ENCODE assay signal across 8 cellular contexts in genomic region chr20:37901667-37902503, GRCh38. TPM values are rescaled to one million over a fixed set of nuclear protein-coding genes. Genes with fewer than 3 reads are reported as not detected.
A peak's percentile ranks its signal among the peaks of the same experiment; 100 is the strongest.
DNase-seq lines count a peak whose midpoint lies in the region; ATAC-seq, FAIRE-seq and TF ChIP-seq lines count a peak whose summit lies in the region.

No MANE protein-coding gene starts in this region.

- H3K4me3 Mint-ChIP-seq in CD4-positive, alpha-beta T cell, result peak overlapping the region; percentile 51

- H3K36me3 ChIP-seq in bronchial epithelial cell (ENCODE audit: control insufficient read depth, insufficient read depth, low read length) (no peaks in the 10 kb centered on the region), kidney epithelial cell (ENCODE audit: control insufficient read depth, insufficient read depth, low read length) (no peaks in the 10 kb centered on the region), thyroid gland (no peaks in the 10 kb centered on the region)

- no peak for ATAC-seq in CD4-positive, alpha-beta T cell (ENCODE audit: poor library complexity)
- ATAC-seq in GM21381 (IDR thresholded peaks at IDR 0.05; ENCODE audit: unreplicated experiment) (no peak), HG03095 (IDR thresholded peaks at IDR 0.05; ENCODE audit: unreplicated experiment) (no peak)

- DNase-seq in CD4-positive, alpha-beta T cell, result no peak
- peak; percentile 89 for DNase-seq in GM20000 (ENCODE audit: low spot score)
- DNase-seq in NCI-H524 (lab: John Stamatoyannopoulos, UW), result peak; percentile 79 to 82
- DNase-seq in bronchial epithelial cell (ENCODE audit: low read depth), result peak; percentile 65
- DNase-seq in kidney epithelial cell (ENCODE audit: low read depth), result no peak
- peak; percentile 38 to 39 for DNase-seq in thyroid gland

- H3K9me3 Mint-ChIP-seq in CD4-positive, alpha-beta T cell, result no peaks in the 10 kb centered on the region

- 14 to 22% methylated on average over 20 to 35 of the region's 38 CpGs for WGBS in thyroid gland, 2 donors

- H3K4me1 Mint-ChIP-seq in CD4-positive, alpha-beta T cell (ENCODE audit: low read depth), result peaks cover 16% of the 10 kb centered on the region

- TF ChIP-seq POLR2A in thyroid gland (IDR thresholded peaks at IDR 0.05), result no peak

- H3K4me1 ChIP-seq in thyroid gland, result peaks cover 6 to 11% of the 10 kb centered on the region in 2 donors

- no peak for TF ChIP-seq CTCF in CD4-positive, alpha-beta T cell (IDR thresholded peaks at IDR 0.05)
- TF ChIP-seq CTCF in GM20000 (IDR thresholded peaks at IDR 0.05; ENCODE audit: extremely low read depth, missing control alignments), result peak; percentile 71
- peak; percentile 66 for TF ChIP-seq CTCF in bronchial epithelial cell (IDR thresholded peaks at IDR 0.05; ENCODE audit: insufficient read depth, low read length, severe bottlenecking)
- peak; percentile 42 for TF ChIP-seq CTCF in kidney epithelial cell (IDR thresholded peaks at IDR 0.05; ENCODE audit: insufficient read depth, low read length, poor library complexity, severe bottlenecking)
- TF ChIP-seq CTCF in thyroid gland (IDR thresholded peaks at IDR 0.05), result peak in 4 of 6 experiments; percentile 4 to 48 (median 30)

- peaks cover 61% of the 10 kb centered on the region for H3K27me3 ChIP-seq in CD4-positive, alpha-beta T cell (ENCODE audit: control insufficient read depth, insufficient read depth, low read length)
- H3K27me3 ChIP-seq in bronchial epithelial cell (ENCODE audit: control insufficient read depth, insufficient read depth, low read length), result no peaks in the 10 kb centered on the region
- peaks cover 60% of the 10 kb centered on the region for H3K27me3 ChIP-seq in kidney epithelial cell (ENCODE audit: control insufficient read depth, insufficient read depth, low read length)
- H3K27me3 ChIP-seq in thyroid gland, result peaks cover 4% of the 10 kb centered on the region

- H3K36me3 Mint-ChIP-seq in CD4-positive, alpha-beta T cell (ENCODE audit: low read depth), result no peaks in the 10 kb centered on the region

- peak overlapping the region; percentile 48 for H3K4me3 ChIP-seq in bronchial epithelial cell (ENCODE audit: low read depth, low read length)
- H3K4me3 ChIP-seq in kidney epithelial cell (ENCODE audit: low read depth, low read length), result no peak overlapping the region
- H3K4me3 ChIP-seq in thyroid gland (replicated peaks in 1 of 3), result no peak overlapping the region

- no peaks in the 10 kb centered on the region for H3K9me3 ChIP-seq in CD4-positive, alpha-beta T cell (ENCODE audit: control insufficient read depth, low read length)
- no peaks in the 10 kb centered on the region for H3K9me3 ChIP-seq in thyroid gland

- intact Hi-C loops in CD4-positive, alpha-beta T cell (cut with DNase I, micrococcal nuclease), result no loop called here
- intact Hi-C loops in thyroid gland (cut with DNase I), result no loop called here

- no peak for FAIRE-seq in bronchial epithelial cell (lab: Jason Lieb, UNC)

- no peak overlapping the region for H3K27ac Mint-ChIP-seq in CD4-positive, alpha-beta T cell

- H3K27ac ChIP-seq in CD4-positive, alpha-beta T cell (ENCODE audit: low read depth, low read length), result no peak overlapping the region
- no peak overlapping the region for H3K27ac ChIP-seq in thyroid gland

- H3K27me3 Mint-ChIP-seq in CD4-positive, alpha-beta T cell, result peaks cover 69% of the 10 kb centered on the region

- CTCF ChIA-PET in CD4-positive, alpha-beta T cell (lab: Charles Lee), result no interaction called here

- POLR2A ChIA-PET in CD4-positive, alpha-beta T cell (lab: Charles Lee), result interaction anchor here (0.5 kb wide), 1 partner anchor 13 kb away, joined by 3 read pairs; no protein-coding TSS in a partner anchor

RNA-seq across cellular contexts. Expression of gene VSTM2L, which starts 1.0 kb away (rescaled TPM):
- not detected for total RNA-seq in CD4-positive, alpha-beta T cell
- total RNA-seq in bronchial epithelial cell, result 5.0 TPM in 2 replicates
- total RNA-seq in kidney epithelial cell, result 0.46 and 1.6 TPM in 2 replicates
- total RNA-seq in thyroid gland, result 1 to 10 TPM in 3 of 4 donors, under 1 TPM in 1; 0.54 to 4.0 (median 1.9) TPM

Comparison
In these comparisons a context has a peak if more than half of its experiments do, and no peak if none do; other contexts are left out.
1. DNase-seq: peak in GM20000 (single experiment), NCI-H524 (2 of 2), bronchial epithelial cell (single experiment) and thyroid gland (2 of 2); none in CD4-positive, alpha-beta T cell (0 of 10) and kidney epithelial cell (single experiment).